In the genomic region with DNA sequence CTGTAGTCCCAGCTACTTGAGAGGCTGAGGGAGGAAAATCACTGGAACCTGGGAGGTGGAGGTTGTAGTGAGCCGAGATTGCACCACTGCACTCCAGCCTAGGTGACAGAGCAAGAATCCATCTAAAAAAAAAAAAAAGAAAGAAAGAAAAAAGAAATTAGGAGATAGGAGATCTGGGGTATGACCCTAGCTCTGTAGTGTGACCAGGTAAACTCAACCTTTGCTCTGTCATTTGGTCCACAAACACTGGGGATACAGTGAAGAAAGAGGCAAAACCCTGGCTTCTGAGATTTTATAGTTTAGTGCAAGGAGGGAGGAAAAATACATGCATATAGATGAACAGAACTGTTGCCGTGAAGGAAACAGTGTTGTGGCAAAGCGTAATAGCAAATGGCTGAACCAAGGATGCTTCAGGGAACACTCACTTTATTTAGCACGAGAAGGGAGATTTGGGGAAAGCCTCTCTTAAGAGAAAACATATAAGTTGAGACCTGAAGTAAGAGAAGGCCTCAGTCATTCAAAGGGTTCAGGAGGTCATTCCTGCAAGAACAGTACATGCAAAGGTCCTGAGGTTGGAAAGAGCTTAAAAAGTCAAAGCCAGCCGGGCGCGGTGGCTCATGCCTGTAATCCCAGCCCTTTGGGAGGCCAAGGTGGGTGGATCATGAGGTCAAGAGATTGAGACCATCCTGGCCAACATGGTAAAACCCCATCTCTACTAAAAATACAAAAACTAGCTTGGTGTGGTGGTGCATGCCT, we compare ENCODE assay signal across 24 cellular contexts.
"Had no signal": no experiment of that assay in that cellular context is flagged by ENCODE, and none has a peak within 500 bp of the region (broad histone marks: within the 10 kb centered on the region; RNA-seq: fewer than 3 reads in every experiment).

No MANE protein-coding gene starts in this region.

- H3K27me3 ChIP-seq: dorsolateral prefrontal cortex, esophagus squamous epithelium, gastroesophageal sphincter, heart left ventricle, hepatocyte had no signal

- H3K4me2 ChIP-seq: hepatocyte had no signal

- H3K9me3 Mint-ChIP-seq: immature natural killer cell, mesothelial cell of epicardium, naive B cell had no signal

- FAIRE-seq: colon, endothelial cell of umbilical vein, frontal cortex had no signal

- H3K36me3 Mint-ChIP-seq: immature natural killer cell, mesothelial cell of epicardium, naive B cell had no signal

- H3K27ac ChIP-seq: coronary artery, dorsolateral prefrontal cortex, esophagus squamous epithelium, gastroesophageal sphincter, heart left ventricle, hepatocyte, left ventricle myocardium inferior, lower lobe of right lung had no signal

- DNase-seq: dermis blood vessel endothelial cell; dorsolateral prefrontal cortex; effector CD4-positive, alpha-beta T cell; effector memory CD4-positive, alpha-beta T cell; esophagus squamous epithelium; foreskin fibroblast; heart left ventricle; hypothalamus; immature natural killer cell; islet precursor cell; left cardiac atrium; left ventricle myocardium inferior; lower lobe of right lung; mesenchymal stem cell; mucosa of descending colon; naive B cell had no signal

- H3K4me1 ChIP-seq: gastroesophageal sphincter, heart left ventricle, left ventricle myocardium inferior, lower lobe of right lung had no signal

- H3K4me1 Mint-ChIP-seq: immature natural killer cell, naive B cell had no signal

- H3K27ac Mint-ChIP-seq: immature natural killer cell, mesothelial cell of epicardium had no signal

- H3K79me2 ChIP-seq: hepatocyte had no signal

- H3K4me3 Mint-ChIP-seq: immature natural killer cell, mesothelial cell of epicardium, naive B cell had no signal

- H2AFZ ChIP-seq: hepatocyte had no signal

- H3K4me3 ChIP-seq: coronary artery, dorsolateral prefrontal cortex, esophagus squamous epithelium, gastroesophageal sphincter, heart left ventricle, hepatocyte, left ventricle myocardium inferior, lower lobe of right lung, mucosa of descending colon had no signal

- H3K36me3 ChIP-seq: esophagus squamous epithelium, gastroesophageal sphincter, heart left ventricle, left ventricle myocardium inferior, lower lobe of right lung had no signal

- ATAC-seq: esophagus mucosa, gastroesophageal sphincter, heart left ventricle, left cardiac atrium, lower lobe of right lung, mucosa of descending colon had no signal

- H3K9me3 ChIP-seq: esophagus squamous epithelium, gastroesophageal sphincter, heart left ventricle, left ventricle myocardium inferior, lower lobe of right lung, mucosa of descending colon had no signal
